In genomic region chr2:19648583-19648982, GRCh38 we compare ENCODE assay signal across 14 cellular contexts.
DNase-seq lines count a peak whose midpoint lies in the region; ATAC-seq, FAIRE-seq and TF ChIP-seq lines count a peak whose summit lies in the region.
"Had no signal": no experiment of that assay in that cellular context is flagged by ENCODE, and none has a peak within 500 bp of the region (broad histone marks: within the 10 kb centered on the region; RNA-seq: fewer than 3 reads in every experiment).

No MANE protein-coding gene starts in this region.

- H3K27me3 ChIP-seq in adrenal gland = no peaks in the 10 kb centered on the region
- H3K27me3 ChIP-seq in thyroid gland = no peaks in the 10 kb centered on the region
- H3K27me3 ChIP-seq: transverse colon had no signal

- intact Hi-C loops in adrenal gland (cut with DNase I) = no loop called here
- intact Hi-C loops in sciatic nerve (cut with DNase I) = no loop called here
- intact Hi-C loops in thyroid gland (cut with DNase I) = no loop called here

- TF ChIP-seq POLR2A in H54 (IDR thresholded peaks at IDR 0.05; ENCODE audit: low read depth, low read length) (no peak), adrenal gland (IDR thresholded peaks at IDR 0.05) (no peak), thyroid gland (IDR thresholded peaks at IDR 0.05) (no peak)

- WGBS in adrenal gland, 4 donors = 17 to 47% (median 31%) methylated on average over 1 of the region's 1 CpG
- 10 to 16% methylated on average over 1 of the region's 1 CpG for WGBS in thyroid gland, 2 donors

- no peak overlapping the region for H3K4me3 ChIP-seq in adrenal gland
- no peak overlapping the region for H3K4me3 ChIP-seq in fibroblast of villous mesenchyme (ENCODE audit: low read depth, low read length)
- H3K4me3 ChIP-seq in thyroid gland (replicated peaks in 1 of 3) = no peak overlapping the region
- H3K4me3 ChIP-seq: K562, skin epidermis, transverse colon had no signal

- H3K27ac ChIP-seq in adrenal gland (no peak overlapping the region), thyroid gland (no peak overlapping the region)
- H3K27ac ChIP-seq: skin epidermis, transverse colon had no signal

- TF ChIP-seq CTCF in adrenal gland (IDR thresholded peaks at IDR 0.05) (no peak), fibroblast of villous mesenchyme (IDR thresholded peaks at IDR 0.05; ENCODE audit: insufficient read depth, low read depth, low read length) (no peak), thyroid gland (IDR thresholded peaks at IDR 0.05) (no peak)

- H3K9me3 ChIP-seq in adrenal gland (replicated peaks in 1 of 3) = no peaks in the 10 kb centered on the region
- H3K9me3 ChIP-seq in thyroid gland = no peaks in the 10 kb centered on the region
- H3K9me3 ChIP-seq: transverse colon had no signal

- peak; percentile 47 for DNase-seq in H54 (ENCODE audit: insufficient read length, low spot score)
- DNase-seq in adrenal gland = peak in 4 of 7 donors; percentile 22 to 38 (median 36)
- DNase-seq in fibroblast of villous mesenchyme (ENCODE audit: low read depth) = peak; percentile 92
- DNase-seq in sciatic nerve (ENCODE audit: low spot score) = peak; percentile 62
- DNase-seq in activated effector memory CD4-positive, alpha-beta T cell treated with anti-CD3 and anti-CD28 coated beads, Interleukin-2, amount 50 U/mL, for 16 hours = no peak
- DNase-seq in thyroid gland = no peak
- DNase-seq in NCI-H2081 treated with DMSO at 0.1 percent for 48 hours (lab: John Stamatoyannopoulos, UW) = no peak
- DNase-seq: activated naive CD8-positive, alpha-beta T cell treated with anti-CD3 and anti-CD28 coated beads, Interleukin-2, amount 50 U/mL, for 24 hours; naive B cell; NCI-H2029; transverse colon had no signal

- peak; percentile 79 for ATAC-seq in sciatic nerve
- no peak for ATAC-seq in HG03571 (IDR thresholded peaks at IDR 0.05; ENCODE audit: unreplicated experiment)
- ATAC-seq: activated naive CD8-positive, alpha-beta T cell treated with anti-CD3 and anti-CD28 coated beads, Interleukin-2, amount 50 U/mL, for 24 hours; K562 had no signal

- H3K4me1 ChIP-seq in adrenal gland (replicated peaks in 1 of 2) = no peaks in the 10 kb centered on the region
- no peaks in the 10 kb centered on the region for H3K4me1 ChIP-seq in thyroid gland
- H3K4me1 ChIP-seq: transverse colon had no signal

- peak; percentile 94 for FAIRE-seq in H54 (lab: Jason Lieb, UNC)
- FAIRE-seq: K562 had no signal

- no peaks in the 10 kb centered on the region for H3K36me3 ChIP-seq in adrenal gland (replicated peaks in 1 of 2)
- no peaks in the 10 kb centered on the region for H3K36me3 ChIP-seq in thyroid gland
- H3K36me3 ChIP-seq: transverse colon had no signal

Comparison
In these comparisons a context has a peak if more than half of its experiments do, and no peak if none do; other contexts are left out.
1. DNase-seq: peak in H54 (single experiment), adrenal gland (4 of 7), fibroblast of villous mesenchyme (single experiment) and sciatic nerve (single experiment); none in activated effector memory CD4-positive, alpha-beta T cell treated with anti-CD3 and anti-CD28 coated beads, Interleukin-2, amount 50 U/mL, for 16 hours (single experiment), thyroid gland (0 of 2) and NCI-H2081 treated with DMSO at 0.1 percent for 48 hours (single experiment).